ENCODE assay signal across 2 cellular contexts in the genomic region with DNA sequence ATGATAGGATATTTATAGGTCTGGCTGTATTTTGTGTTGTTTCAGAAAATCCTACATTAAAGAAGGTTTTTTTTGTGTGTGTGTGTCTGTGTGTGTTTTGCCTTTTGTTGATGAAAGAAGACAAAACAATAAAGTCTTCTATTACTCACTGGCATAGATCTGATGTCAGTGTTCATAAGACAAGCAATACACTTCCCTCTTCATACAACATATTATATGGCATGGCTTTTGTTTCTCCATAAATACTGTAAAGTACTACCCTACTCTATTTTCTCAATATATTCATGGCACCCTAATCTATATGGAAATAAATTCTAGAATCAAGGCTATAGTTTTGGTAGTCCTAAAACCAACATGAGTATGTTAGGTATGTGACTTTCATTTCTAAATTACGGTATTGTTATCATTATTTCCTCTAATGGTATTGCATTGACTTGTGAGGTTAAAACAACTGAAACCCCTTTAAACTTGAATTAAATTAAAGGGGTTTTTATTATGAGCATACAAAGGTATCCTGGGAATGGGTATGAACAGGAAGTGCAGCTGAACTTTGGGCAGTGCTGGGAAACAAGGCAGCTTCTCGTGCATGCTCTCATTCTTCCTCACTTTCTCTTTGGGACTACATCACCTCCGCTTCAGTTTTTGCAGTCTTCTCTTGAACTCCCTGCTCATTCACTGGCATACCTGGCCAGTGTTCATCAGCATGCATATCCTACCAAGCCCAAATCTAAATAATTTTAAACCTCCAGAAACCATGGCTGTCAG.
TF ChIP-seq lines count a peak whose summit lies in the region.

No MANE protein-coding gene starts in this region.

TF ChIP-seq in endothelial cell of umbilical vein, 7 proteins besides CTCF, POLR2A, EP300 and RAD21:
- TF ChIP-seq POLR2AphosphoS5 (IDR thresholded peaks at IDR 0.05; ENCODE audit: insufficient read depth, low read depth, low read length) (no peak), GATA2 (IDR thresholded peaks at IDR 0.05; ENCODE audit: insufficient read depth, insufficient read length, low read depth, low read length) (no peak), MYC (IDR thresholded peaks at IDR 0.05; ENCODE audit: low read depth, low read length) (no peak), EZH2 (IDR thresholded peaks at IDR 0.05; ENCODE audit: borderline replicate concordance, low read depth, low read length, severe bottlenecking) (no peak)
- TF ChIP-seq, protein P1, sequence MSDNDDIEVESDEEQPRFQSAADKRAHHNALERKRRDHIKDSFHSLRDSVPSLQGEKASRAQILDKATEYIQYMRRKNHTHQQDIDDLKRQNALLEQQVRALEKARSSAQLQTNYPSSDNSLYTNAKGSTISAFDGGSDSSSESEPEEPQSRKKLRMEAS (IDR thresholded peaks at IDR 0.05; ENCODE audit: insufficient read depth, insufficient read length): no peak

TF ChIP-seq in SK-N-SH, 30 proteins besides CTCF, POLR2A, EP300 and RAD21 (continued from another document):
- TF ChIP-seq SMC3 (IDR thresholded peaks at IDR 0.05; ENCODE audit: low read depth, low read length) (no peak), YY1 (IDR thresholded peaks at IDR 0.05; ENCODE audit: low read depth) (no peak), ELF1 (IDR thresholded peaks at IDR 0.05) (no peak), FOSL2 (IDR thresholded peaks at IDR 0.05; ENCODE audit: borderline replicate concordance, low read depth) (no peak), JUND (IDR thresholded peaks at IDR 0.05) (no peak), SIN3A (IDR thresholded peaks at IDR 0.05; ENCODE audit: borderline replicate concordance, low read depth, low read length) (no peak), RFX5 (IDR thresholded peaks at IDR 0.05; ENCODE audit: low read length) (no peak), NFIC (IDR thresholded peaks at IDR 0.05; ENCODE audit: borderline replicate concordance) (no peak)
- TF ChIP-seq, protein P2, sequence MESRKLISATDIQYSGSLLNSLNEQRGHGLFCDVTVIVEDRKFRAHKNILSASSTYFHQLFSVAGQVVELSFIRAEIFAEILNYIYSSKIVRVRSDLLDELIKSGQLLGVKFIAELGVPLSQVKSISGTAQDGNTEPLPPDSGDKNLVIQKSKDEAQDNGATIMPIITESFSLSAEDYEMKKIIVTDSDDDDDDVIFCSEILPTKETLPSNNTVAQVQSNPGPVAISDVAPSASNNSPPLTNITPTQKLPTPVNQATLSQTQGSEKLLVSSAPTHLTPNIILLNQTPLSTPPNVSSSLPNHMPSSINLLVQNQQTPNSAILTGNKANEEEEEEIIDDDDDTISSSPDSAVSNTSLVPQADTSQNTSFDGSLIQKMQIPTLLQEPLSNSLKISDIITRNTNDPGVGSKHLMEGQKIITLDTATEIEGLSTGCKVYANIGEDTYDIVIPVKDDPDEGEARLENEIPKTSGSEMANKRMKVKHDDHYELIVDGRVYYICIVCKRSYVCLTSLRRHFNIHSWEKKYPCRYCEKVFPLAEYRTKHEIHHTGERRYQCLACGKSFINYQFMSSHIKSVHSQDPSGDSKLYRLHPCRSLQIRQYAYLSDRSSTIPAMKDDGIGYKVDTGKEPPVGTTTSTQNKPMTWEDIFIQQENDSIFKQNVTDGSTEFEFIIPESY (IDR thresholded peaks at IDR 0.05; ENCODE audit: borderline replicate concordance, low read depth): no peak
- TF ChIP-seq, protein P3, sequence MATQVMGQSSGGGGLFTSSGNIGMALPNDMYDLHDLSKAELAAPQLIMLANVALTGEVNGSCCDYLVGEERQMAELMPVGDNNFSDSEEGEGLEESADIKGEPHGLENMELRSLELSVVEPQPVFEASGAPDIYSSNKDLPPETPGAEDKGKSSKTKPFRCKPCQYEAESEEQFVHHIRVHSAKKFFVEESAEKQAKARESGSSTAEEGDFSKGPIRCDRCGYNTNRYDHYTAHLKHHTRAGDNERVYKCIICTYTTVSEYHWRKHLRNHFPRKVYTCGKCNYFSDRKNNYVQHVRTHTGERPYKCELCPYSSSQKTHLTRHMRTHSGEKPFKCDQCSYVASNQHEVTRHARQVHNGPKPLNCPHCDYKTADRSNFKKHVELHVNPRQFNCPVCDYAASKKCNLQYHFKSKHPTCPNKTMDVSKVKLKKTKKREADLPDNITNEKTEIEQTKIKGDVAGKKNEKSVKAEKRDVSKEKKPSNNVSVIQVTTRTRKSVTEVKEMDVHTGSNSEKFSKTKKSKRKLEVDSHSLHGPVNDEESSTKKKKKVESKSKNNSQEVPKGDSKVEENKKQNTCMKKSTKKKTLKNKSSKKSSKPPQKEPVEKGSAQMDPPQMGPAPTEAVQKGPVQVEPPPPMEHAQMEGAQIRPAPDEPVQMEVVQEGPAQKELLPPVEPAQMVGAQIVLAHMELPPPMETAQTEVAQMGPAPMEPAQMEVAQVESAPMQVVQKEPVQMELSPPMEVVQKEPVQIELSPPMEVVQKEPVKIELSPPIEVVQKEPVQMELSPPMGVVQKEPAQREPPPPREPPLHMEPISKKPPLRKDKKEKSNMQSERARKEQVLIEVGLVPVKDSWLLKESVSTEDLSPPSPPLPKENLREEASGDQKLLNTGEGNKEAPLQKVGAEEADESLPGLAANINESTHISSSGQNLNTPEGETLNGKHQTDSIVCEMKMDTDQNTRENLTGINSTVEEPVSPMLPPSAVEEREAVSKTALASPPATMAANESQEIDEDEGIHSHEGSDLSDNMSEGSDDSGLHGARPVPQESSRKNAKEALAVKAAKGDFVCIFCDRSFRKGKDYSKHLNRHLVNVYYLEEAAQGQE (IDR thresholded peaks at IDR 0.05; ENCODE audit: low read depth, low read length): no peak
- TF ChIP-seq, protein P4, sequence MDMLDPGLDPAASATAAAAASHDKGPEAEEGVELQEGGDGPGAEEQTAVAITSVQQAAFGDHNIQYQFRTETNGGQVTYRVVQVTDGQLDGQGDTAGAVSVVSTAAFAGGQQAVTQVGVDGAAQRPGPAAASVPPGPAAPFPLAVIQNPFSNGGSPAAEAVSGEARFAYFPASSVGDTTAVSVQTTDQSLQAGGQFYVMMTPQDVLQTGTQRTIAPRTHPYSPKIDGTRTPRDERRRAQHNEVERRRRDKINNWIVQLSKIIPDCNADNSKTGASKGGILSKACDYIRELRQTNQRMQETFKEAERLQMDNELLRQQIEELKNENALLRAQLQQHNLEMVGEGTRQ (IDR thresholded peaks at IDR 0.05; ENCODE audit: borderline replicate concordance, low read depth, low read length): no peak
TF ChIP-seq in SK-N-SH: peak in this region for 0.
